ENCODE assay signal across 1 cellular context in the genomic region with DNA sequence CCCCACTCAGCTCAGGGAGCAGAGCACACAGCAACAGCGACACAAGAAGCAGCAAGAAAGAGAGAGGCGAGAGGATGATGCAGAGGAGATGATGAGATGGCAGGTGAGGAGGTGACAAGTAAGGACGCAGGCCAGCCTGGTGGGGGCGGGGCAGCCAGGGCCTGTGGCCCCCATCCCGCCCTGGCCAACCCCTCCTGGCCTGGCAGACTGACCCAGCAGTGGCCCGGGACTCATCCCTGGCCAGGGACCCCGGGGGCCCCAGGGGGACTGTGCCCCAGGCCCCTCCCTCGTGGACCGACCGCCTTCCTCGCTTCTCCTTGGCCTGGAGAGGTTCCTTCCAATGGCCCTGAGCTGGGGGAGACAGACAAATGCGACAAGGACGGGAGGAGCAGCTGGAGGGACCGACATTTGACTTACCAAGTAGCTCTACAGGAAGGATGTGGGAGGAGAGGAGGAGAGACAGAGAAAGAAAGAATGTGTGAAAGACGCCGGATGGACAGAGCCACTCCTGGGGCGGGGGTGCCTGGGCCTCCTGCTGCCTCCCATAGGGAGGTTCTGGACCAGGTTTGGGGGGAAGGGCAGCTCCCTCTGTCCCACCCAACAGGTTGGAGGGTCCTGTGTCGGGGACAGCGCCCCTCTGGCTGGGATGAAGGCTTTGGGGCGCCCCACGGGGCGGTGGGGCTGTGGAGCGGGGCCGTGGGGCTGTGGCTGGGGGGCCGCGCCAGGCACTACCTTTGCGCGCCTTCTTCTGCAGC.
TF ChIP-seq lines count a peak whose summit lies in the region.

No MANE protein-coding gene starts in this region.

TF ChIP-seq in GM23338, 12 proteins besides CTCF, POLR2A, EP300 and RAD21 (continued from another document):
- TF ChIP-seq, protein P1, sequence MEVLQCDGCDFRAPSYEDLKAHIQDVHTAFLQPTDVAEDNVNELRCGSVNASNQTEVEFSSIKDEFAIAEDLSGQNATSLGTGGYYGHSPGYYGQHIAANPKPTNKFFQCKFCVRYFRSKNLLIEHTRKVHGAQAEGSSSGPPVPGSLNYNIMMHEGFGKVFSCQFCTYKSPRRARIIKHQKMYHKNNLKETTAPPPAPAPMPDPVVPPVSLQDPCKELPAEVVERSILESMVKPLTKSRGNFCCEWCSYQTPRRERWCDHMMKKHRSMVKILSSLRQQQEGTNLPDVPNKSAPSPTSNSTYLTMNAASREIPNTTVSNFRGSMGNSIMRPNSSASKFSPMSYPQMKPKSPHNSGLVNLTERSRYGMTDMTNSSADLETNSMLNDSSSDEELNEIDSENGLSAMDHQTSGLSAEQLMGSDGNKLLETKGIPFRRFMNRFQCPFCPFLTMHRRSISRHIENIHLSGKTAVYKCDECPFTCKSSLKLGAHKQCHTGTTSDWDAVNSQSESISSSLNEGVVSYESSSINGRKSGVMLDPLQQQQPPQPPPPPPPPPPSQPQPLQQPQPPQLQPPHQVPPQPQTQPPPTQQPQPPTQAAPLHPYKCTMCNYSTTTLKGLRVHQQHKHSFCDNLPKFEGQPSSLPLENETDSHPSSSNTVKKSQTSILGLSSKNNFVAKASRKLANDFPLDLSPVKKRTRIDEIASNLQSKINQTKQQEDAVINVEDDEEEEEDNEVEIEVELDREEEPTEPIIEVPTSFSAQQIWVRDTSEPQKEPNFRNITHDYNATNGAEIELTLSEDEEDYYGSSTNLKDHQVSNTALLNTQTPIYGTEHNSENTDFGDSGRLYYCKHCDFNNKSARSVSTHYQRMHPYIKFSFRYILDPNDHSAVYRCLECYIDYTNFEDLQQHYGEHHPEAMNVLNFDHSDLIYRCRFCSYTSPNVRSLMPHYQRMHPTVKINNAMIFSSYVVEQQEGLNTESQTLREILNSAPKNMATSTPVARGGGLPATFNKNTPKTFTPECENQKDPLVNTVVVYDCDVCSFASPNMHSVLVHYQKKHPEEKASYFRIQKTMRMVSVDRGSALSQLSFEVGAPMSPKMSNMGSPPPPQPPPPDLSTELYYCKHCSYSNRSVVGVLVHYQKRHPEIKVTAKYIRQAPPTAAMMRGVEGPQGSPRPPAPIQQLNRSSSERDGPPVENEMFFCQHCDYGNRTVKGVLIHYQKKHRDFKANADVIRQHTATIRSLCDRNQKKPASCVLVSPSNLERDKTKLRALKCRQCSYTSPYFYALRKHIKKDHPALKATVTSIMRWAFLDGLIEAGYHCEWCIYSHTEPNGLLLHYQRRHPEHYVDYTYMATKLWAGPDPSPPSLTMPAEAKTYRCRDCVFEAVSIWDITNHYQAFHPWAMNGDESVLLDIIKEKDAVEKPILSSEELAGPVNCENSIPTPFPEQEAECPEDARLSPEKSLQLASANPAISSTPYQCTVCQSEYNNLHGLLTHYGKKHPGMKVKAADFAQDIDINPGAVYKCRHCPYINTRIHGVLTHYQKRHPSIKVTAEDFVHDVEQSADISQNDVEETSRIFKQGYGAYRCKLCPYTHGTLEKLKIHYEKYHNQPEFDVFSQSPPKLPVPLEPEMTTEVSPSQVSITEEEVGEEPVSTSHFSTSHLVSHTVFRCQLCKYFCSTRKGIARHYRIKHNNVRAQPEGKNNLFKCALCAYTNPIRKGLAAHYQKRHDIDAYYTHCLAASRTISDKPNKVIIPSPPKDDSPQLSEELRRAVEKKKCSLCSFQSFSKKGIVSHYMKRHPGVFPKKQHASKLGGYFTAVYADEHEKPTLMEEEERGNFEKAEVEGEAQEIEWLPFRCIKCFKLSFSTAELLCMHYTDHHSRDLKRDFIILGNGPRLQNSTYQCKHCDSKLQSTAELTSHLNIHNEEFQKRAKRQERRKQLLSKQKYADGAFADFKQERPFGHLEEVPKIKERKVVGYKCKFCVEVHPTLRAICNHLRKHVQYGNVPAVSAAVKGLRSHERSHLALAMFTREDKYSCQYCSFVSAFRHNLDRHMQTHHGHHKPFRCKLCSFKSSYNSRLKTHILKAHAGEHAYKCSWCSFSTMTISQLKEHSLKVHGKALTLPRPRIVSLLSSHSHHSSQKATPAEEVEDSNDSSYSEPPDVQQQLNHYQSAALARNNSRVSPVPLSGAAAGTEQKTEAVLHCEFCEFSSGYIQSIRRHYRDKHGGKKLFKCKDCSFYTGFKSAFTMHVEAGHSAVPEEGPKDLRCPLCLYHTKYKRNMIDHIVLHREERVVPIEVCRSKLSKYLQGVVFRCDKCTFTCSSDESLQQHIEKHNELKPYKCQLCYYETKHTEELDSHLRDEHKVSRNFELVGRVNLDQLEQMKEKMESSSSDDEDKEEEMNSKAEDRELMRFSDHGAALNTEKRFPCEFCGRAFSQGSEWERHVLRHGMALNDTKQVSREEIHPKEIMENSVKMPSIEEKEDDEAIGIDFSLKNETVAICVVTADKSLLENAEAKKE (CRISPR knock-in tag; IDR thresholded peaks at IDR 0.05), result no peak
- TF ChIP-seq EZH2phosphoT487 (IDR thresholded peaks at IDR 0.05; ENCODE audit: unreplicated experiment), result no peak
- no peak for TF ChIP-seq ZNF331 (CRISPR knock-in tag; IDR thresholded peaks at IDR 0.05; ENCODE audit: low read depth)
- no peak for TF ChIP-seq NANOG (IDR thresholded peaks at IDR 0.05; ENCODE audit: borderline replicate concordance)
